8 cellular contexts compared by ENCODE assay signal in the genomic region with DNA sequence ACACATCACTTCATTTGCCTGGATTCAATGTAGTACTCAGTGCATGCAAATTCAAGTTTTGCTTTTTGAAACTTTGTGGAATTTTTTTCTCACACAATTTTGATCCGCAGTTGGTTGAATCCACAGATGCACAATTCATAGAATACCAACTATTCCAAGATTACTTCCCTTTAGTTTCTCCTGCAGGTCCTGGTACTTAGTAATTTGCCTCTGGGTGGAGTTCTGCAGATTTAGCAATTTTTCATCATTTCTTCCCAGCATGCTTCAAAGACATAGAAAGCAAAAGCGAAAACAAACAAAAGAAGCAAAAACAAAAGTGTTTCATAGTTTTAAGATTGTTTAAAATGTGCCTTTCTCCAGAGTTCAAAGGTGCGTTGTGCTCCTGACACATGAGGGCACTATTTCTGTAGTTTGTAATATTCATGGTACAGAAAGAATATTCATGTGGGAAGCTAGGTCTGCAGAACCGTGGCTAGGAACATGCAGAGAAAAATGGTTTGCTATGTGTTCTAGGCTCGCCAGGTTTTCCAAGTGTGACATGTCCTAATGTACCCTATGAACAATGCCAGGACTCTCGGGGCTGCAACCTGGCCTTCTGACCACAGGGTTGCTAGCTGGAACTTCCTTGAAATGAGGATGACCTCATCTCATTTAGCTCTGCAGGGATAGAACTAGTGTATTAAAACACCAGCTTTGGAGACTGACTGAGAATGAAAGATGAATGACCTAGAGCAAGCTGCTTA. TPM values are rescaled to one million over a fixed set of nuclear protein-coding genes. Genes with fewer than 3 reads are reported as not detected.
A peak's percentile ranks its signal among the peaks of the same experiment; 100 is the strongest.
DNase-seq lines count a peak whose midpoint lies in the region; TF ChIP-seq lines count a peak whose summit lies in the region.

No MANE protein-coding gene starts in this region.

- CTCF ChIA-PET in activated CD4-positive, alpha-beta memory T cell treated with anti-CD3 and anti-CD28 coated beads, Interleukin-2, amount 10 ng/mL, durations not matched to agents 7 days and 5 days (lab: Charles Lee), result interaction anchor here (0.7 to 7.3 kb wide), 31 partner anchors 16 to 483 kb away, joined by 3 to 166 read pairs (median 6); a partner anchor contains a TSS

- H3K4me3 Mint-ChIP-seq in activated CD4-positive, alpha-beta memory T cell treated with anti-CD3 and anti-CD28 coated beads, Interleukin-2, amount 10 ng/mL, durations not matched to agents 7 days and 5 days, result peak overlapping the region; percentile 40
- H3K4me3 Mint-ChIP-seq in osteocyte (ENCODE audit: unreplicated experiment), result no peak overlapping the region

- 0 out of 2 replicates have a peak overlapping the region, but pooled peaks have one; percentile 11 for H2AFZ ChIP-seq in GM23248

- peaks cover 9% of the 10 kb centered on the region for H3K4me1 ChIP-seq in GM23248 (ENCODE audit: insufficient read depth)
- H3K4me1 ChIP-seq in esophagus squamous epithelium, result peaks cover 13 to 28% (median 22%) of the 10 kb centered on the region in 3 donors

- H3K36me3 Mint-ChIP-seq in activated CD4-positive, alpha-beta memory T cell treated with anti-CD3 and anti-CD28 coated beads, Interleukin-2, amount 10 ng/mL, durations not matched to agents 7 days and 5 days (ENCODE audit: low read depth), result peaks cover 2% of the 10 kb centered on the region
- H3K36me3 Mint-ChIP-seq in osteocyte (ENCODE audit: unreplicated experiment), result no peaks in the 10 kb centered on the region

- TF ChIP-seq CTCF in LNCAP (IDR thresholded peaks at IDR 0.05) (peak; percentile 88), esophagus squamous epithelium (IDR thresholded peaks at IDR 0.05) (peak in 5 of 6 experiments; percentile 53 to 73 (median 58)), osteocyte (IDR thresholded peaks at IDR 0.05) (peak; percentile 72)

- in situ Hi-C loops in GM23248 (cut with MboI), result loop anchor here (25.0 kb wide), 1 partner anchor 87 kb away; no protein-coding TSS in a partner anchor

- H3K9ac ChIP-seq in GM23248, result no peak overlapping the region

- intact Hi-C loops in esophagus squamous epithelium (cut with DNase I), result loop anchor here (2.0 kb wide), 1 partner anchor 87 kb away; no protein-coding TSS in a partner anchor

- no peaks in the 10 kb centered on the region for H3K79me2 ChIP-seq in GM23248 (ENCODE audit: insufficient read depth)

- H3K9me3 Mint-ChIP-seq in activated CD4-positive, alpha-beta memory T cell treated with anti-CD3 and anti-CD28 coated beads, Interleukin-2, amount 10 ng/mL, durations not matched to agents 7 days and 5 days, result peaks cover 2% of the 10 kb centered on the region
- no peaks in the 10 kb centered on the region for H3K9me3 Mint-ChIP-seq in osteocyte (ENCODE audit: unreplicated experiment)

- H3K36me3 ChIP-seq in GM23248 (ENCODE audit: low read depth), result no peaks in the 10 kb centered on the region
- H3K36me3 ChIP-seq in esophagus squamous epithelium, result no peaks in the 10 kb centered on the region

- peak; percentile 18 for DNase-seq in SHP77 treated with DMSO at 0.1 percent for 48 hours (lab: John Stamatoyannopoulos, UW)
- no peak for DNase-seq in SHP77 (lab: John Stamatoyannopoulos, UW)
- DNase-seq in GM23248, result peak; percentile 71
- peak; percentile 51 for DNase-seq in activated CD4-positive, alpha-beta memory T cell treated with anti-CD3 and anti-CD28 coated beads, Interleukin-2, amount 10 ng/mL, durations not matched to agents 7 days and 5 days
- no peak for DNase-seq in esophagus squamous epithelium (lab: John Stamatoyannopoulos, UW)
- DNase-seq in osteocyte (ENCODE audit: extremely low spot score, unreplicated experiment), result no peak
- DNase-seq in NCI-H2227 (lab: John Stamatoyannopoulos, UW; ENCODE audit: unreplicated experiment), result no peak

- H3K27ac ChIP-seq in GM23248, result no peak overlapping the region
- peak overlapping the region in 2 of 4 donors; percentile 4 to 65 for H3K27ac ChIP-seq in esophagus squamous epithelium

- no peaks in the 10 kb centered on the region for H4K20me1 ChIP-seq in GM23248 (ENCODE audit: insufficient read depth)

- no peaks in the 10 kb centered on the region for H3K27me3 Mint-ChIP-seq in activated CD4-positive, alpha-beta memory T cell treated with anti-CD3 and anti-CD28 coated beads, Interleukin-2, amount 10 ng/mL, durations not matched to agents 7 days and 5 days
- peaks cover 23% of the 10 kb centered on the region for H3K27me3 Mint-ChIP-seq in osteocyte (ENCODE audit: unreplicated experiment)

- H3K4me3 ChIP-seq in GM23248 (no peak overlapping the region), esophagus squamous epithelium (no peak overlapping the region)

- H3K9me3 ChIP-seq in GM23248 (ENCODE audit: low read depth) (no peaks in the 10 kb centered on the region), esophagus squamous epithelium (no peaks in the 10 kb centered on the region)

- H3K4me2 ChIP-seq in GM23248 (ENCODE audit: unreplicated experiment), result no peak overlapping the region

- POLR2A ChIA-PET in activated CD4-positive, alpha-beta memory T cell treated with anti-CD3 and anti-CD28 coated beads, Interleukin-2, amount 10 ng/mL, durations not matched to agents 7 days and 5 days (lab: Charles Lee), result interaction anchor here (0.6 to 6.9 kb wide), 14 partner anchors 9 to 381 kb away, joined by 3 to 189 read pairs (median 5); a partner anchor contains a TSS

- H3K27ac Mint-ChIP-seq in activated CD4-positive, alpha-beta memory T cell treated with anti-CD3 and anti-CD28 coated beads, Interleukin-2, amount 10 ng/mL, durations not matched to agents 7 days and 5 days, result peak overlapping the region; percentile 36
- H3K27ac Mint-ChIP-seq in osteocyte (ENCODE audit: unreplicated experiment), result no peak overlapping the region

- WGBS in GM23248 (ENCODE audit: low coverage in 1 of 2, low lambda C conversion rate in 2 of 2, missing lambda C conversion rate in 2 of 2), 2 experiments, result 19 to 22% methylated on average over 6 of the region's 6 CpGs
- 6 to 13% methylated on average over 6 of the region's 6 CpGs for WGBS in esophagus squamous epithelium, 2 donors

- no peaks in the 10 kb centered on the region for H3F3A ChIP-seq in GM23248 (ENCODE audit: insufficient read depth)

- H3K9me2 ChIP-seq in GM23248 (ENCODE audit: insufficient read depth), result no peaks in the 10 kb centered on the region

- H3K4me1 Mint-ChIP-seq in activated CD4-positive, alpha-beta memory T cell treated with anti-CD3 and anti-CD28 coated beads, Interleukin-2, amount 10 ng/mL, durations not matched to agents 7 days and 5 days, result peaks cover 42% of the 10 kb centered on the region
- H3K4me1 Mint-ChIP-seq in osteocyte (ENCODE audit: unreplicated experiment), result peaks cover 10% of the 10 kb centered on the region

- H3K27me3 ChIP-seq in GM23248 (replicated peaks; ENCODE audit: insufficient read depth) (no peaks in the 10 kb centered on the region), esophagus squamous epithelium (no peaks in the 10 kb centered on the region)

- no peak for TF ChIP-seq POLR2A in esophagus squamous epithelium (IDR thresholded peaks at IDR 0.05)

RNA-seq across cellular contexts. Expression of a gene that starts 30.0 kb away (rescaled TPM):
- total RNA-seq in GM23248 (2014; rRNA removed; shearing (Covaris generic)), result 0.22 TPM in 1 of 2 replicates, not detected in the other
- 0.15 and 0.23 TPM in 2 replicates for polyA plus RNA-seq in GM23248 (2016; fragmentation: Nextera tagmentation; extraction: Ambion mirVana)
- 100 to 1,000 TPM; 155 to 158 TPM for total RNA-seq in activated CD4-positive, alpha-beta memory T cell treated with anti-CD3 and anti-CD28 coated beads, Interleukin-2, amount 10 ng/mL, durations not matched to agents 7 days and 5 days
- total RNA-seq in esophagus squamous epithelium (10 to 100 TPM in 1 of 4 donors, 1 to 10 TPM in 3; 1.2 to 17.7 (median 3.4) TPM), osteocyte (not detected in 2 replicates)

RNA-seq across cellular contexts. Expression of a gene that starts 46.4 kb away (rescaled TPM):
- total RNA-seq in GM23248 (2014; rRNA removed; shearing (Covaris generic)), result 86.6 and 90.5 TPM in 2 replicates
- polyA plus RNA-seq in GM23248 (2016; fragmentation: Nextera tagmentation; extraction: Ambion mirVana), result 72.0 and 73.1 TPM in 2 replicates
- 10 to 100 TPM; 19.5 TPM for total RNA-seq in activated CD4-positive, alpha-beta memory T cell treated with anti-CD3 and anti-CD28 coated beads, Interleukin-2, amount 10 ng/mL, durations not matched to agents 7 days and 5 days
- total RNA-seq in esophagus squamous epithelium, result 100 to 1,000 TPM; 110 to 203 (median 175) TPM
- total RNA-seq in osteocyte, result 19.2 and 19.4 TPM in 2 replicates

Comparison
In these comparisons a context has a peak if more than half of its experiments do, and no peak if none do; other contexts are left out.
1. DNase-seq: peak in SHP77 treated with DMSO at 0.1 percent for 48 hours (single experiment), GM23248 (single experiment) and activated CD4-positive, alpha-beta memory T cell treated with anti-CD3 and anti-CD28 coated beads, Interleukin-2, amount 10 ng/mL, durations not matched to agents 7 days and 5 days (single experiment); none in SHP77 (0 of 2), esophagus squamous epithelium (single experiment), osteocyte (single experiment) and NCI-H2227 (single experiment).
2. RNA of a gene that starts 30.0 kb away (total RNA-seq): 155 to 158 TPM in activated CD4-positive, alpha-beta memory T cell treated with anti-CD3 and anti-CD28 coated beads, Interleukin-2, amount 10 ng/mL, durations not matched to agents 7 days and 5 days; 1.2 to 17.7 TPM in esophagus squamous epithelium, 0.22 TPM in GM23248 and not detected in osteocyte; every median in the first group is over 4 times any median in the second.
3. Peak in every context shown above with its lines, with median percentiles within 50 percentile points of each other: CTCF ChIP-seq.